In the genomic region with DNA sequence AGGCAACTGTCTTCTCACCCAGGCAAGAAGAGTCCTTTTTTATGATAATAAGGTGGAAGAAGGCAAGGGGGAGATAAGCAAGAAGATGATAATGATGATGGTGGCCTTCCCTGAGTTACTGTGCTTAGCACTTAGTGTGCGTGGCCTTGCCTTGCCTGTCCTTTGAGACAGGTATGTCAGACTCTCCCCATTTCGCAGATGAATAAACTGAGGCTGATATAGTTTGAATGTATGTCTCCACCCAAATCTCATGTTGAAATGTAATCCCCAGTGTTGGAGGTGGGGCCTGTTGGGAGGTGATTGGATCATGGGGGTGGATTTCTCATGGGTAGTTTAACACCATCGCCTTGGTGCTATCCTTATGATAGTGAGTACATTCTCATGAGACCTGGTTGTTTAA, we compare ENCODE assay signal across 26 cellular contexts. TPM values are rescaled to one million over a fixed set of nuclear protein-coding genes. Genes with fewer than 3 reads are reported as not detected.
A peak's percentile ranks its signal among the peaks of the same experiment; 100 is the strongest.
DNase-seq lines count a peak whose midpoint lies in the region; ATAC-seq, FAIRE-seq and TF ChIP-seq lines count a peak whose summit lies in the region.
"Had no signal": no experiment of that assay in that cellular context is flagged by ENCODE, and none has a peak within 500 bp of the region (broad histone marks: within the 10 kb centered on the region; RNA-seq: fewer than 3 reads in every experiment).

No MANE protein-coding gene starts in this region.

- no peak overlapping the region for H3K4me3 ChIP-seq in A549
- no peak overlapping the region for H3K4me3 ChIP-seq in trophoblast cell (ENCODE audit: low read depth, low read length)
- H3K4me3 ChIP-seq: BLaER1 treated with 17β-estradiol and CSF1 and Interleukin-3, amounts not matched to agents 10 nM and 100 nM; GM12878 had no signal

- no peak overlapping the region for H2AK5ac ChIP-seq in trophoblast cell (ENCODE audit: low read length)

- no peak overlapping the region for H3K4me3 Mint-ChIP-seq in Calu3 (ENCODE audit: low read depth, unreplicated experiment)
- H3K4me3 Mint-ChIP-seq: B cell; CD4-positive, alpha-beta T cell; CD8-positive, alpha-beta T cell had no signal

- ATAC-seq in A549: no peak
- ATAC-seq in GM21526 (IDR thresholded peaks at IDR 0.05; ENCODE audit: low FRiP score, unreplicated experiment): no peak
- ATAC-seq: CD8-positive, alpha-beta T cell; GM12878 had no signal

- peaks cover 38% of the 10 kb centered on the region for H3K4me1 Mint-ChIP-seq in Calu3 (ENCODE audit: low read depth, unreplicated experiment)

- H4K12ac ChIP-seq in trophoblast cell (ENCODE audit: low read depth, low read length): no peak overlapping the region

- no peak overlapping the region for H2BK12ac ChIP-seq in trophoblast cell (ENCODE audit: low read length)

- no peak overlapping the region for H3K4me2 ChIP-seq in A549
- H3K4me2 ChIP-seq in trophoblast cell (ENCODE audit: low read length): no peak overlapping the region
- H3K4me2 ChIP-seq: BLaER1 treated with 17β-estradiol and CSF1 and Interleukin-3, amounts not matched to agents 10 nM and 100 nM had no signal

- H3K4ac ChIP-seq in trophoblast cell (ENCODE audit: low read depth, low read length): no peak overlapping the region

- no peaks in the 10 kb centered on the region for H3K79me1 ChIP-seq in trophoblast cell (ENCODE audit: low read length)

- no TSS peak for BruUV-seq in Calu3 (replicated peaks; lab: Mats Ljungman, UMichigan)

- no peak overlapping the region for H4K8ac ChIP-seq in trophoblast cell (ENCODE audit: low read depth, low read length)

- no peak overlapping the region for H3K9ac ChIP-seq in trophoblast cell (ENCODE audit: low read length)
- H3K9ac ChIP-seq: BLaER1 treated with 17β-estradiol and CSF1 and Interleukin-3, amounts not matched to agents 10 nM and 100 nM had no signal

- FAIRE-seq in A549 (lab: Jason Lieb, UNC): no peak
- FAIRE-seq: A204.1, GM12878, GM12892, GM18507 had no signal

- H2BK5ac ChIP-seq in trophoblast cell (ENCODE audit: low read depth, low read length, poor library complexity): no peak overlapping the region

- H2AFZ ChIP-seq in trophoblast cell (ENCODE audit: insufficient read depth, low read length, poor library complexity): no peak overlapping the region

- H3K23ac ChIP-seq in trophoblast cell (ENCODE audit: low read length): peak overlapping the region; percentile 52

- TF ChIP-seq RAD21 in A549 (conservative IDR thresholded peaks at IDR 0.05 in 1 of 2, IDR thresholded peaks at IDR 0.05 in 1 of 2): no peak

- no peaks in the 10 kb centered on the region for H3K27me3 ChIP-seq in trophoblast cell (ENCODE audit: insufficient read depth, low read length)
- H3K27me3 ChIP-seq: BLaER1 treated with 17β-estradiol and CSF1 and Interleukin-3, amounts not matched to agents 10 nM and 100 nM had no signal

- DNase-seq in A549 (ENCODE audit: low read depth in 1 of 2, low spot score in 1 of 2): no peak
- DNase-seq in Calu3: no peak
- DNase-seq in trophoblast cell: no peak
- no peak for DNase-seq in NCI-H1436 treated with DMSO at 0.1 percent for 48 hours (lab: John Stamatoyannopoulos, UW)
- DNase-seq in NCI-H1048 (lab: John Stamatoyannopoulos, UW): no peak
- DNase-seq: 8988T; AML-193; Caco-2; CD4-positive, alpha-beta T cell; CD8-positive, alpha-beta T cell; DMS 273 treated with DMSO at 0.1 percent for 48 hours; DMS153; DMS53; DMS79; DND-41; EL; GDM1 had no signal

- H3K4me1 ChIP-seq in A549 (peaks cover 27% of the 10 kb centered on the region), trophoblast cell (ENCODE audit: control insufficient read depth in 1 of 2, insufficient read depth in 2 of 2, low read length in 2 of 2) (no peaks in the 10 kb centered on the region)

- peaks cover 0 to 3% of the 10 kb centered on the region in 2 experiments for H3K36me3 ChIP-seq in trophoblast cell (ENCODE audit: control insufficient read depth in 1 of 2, insufficient read depth in 2 of 2, low read length in 2 of 2)

- intact Hi-C loops in Calu3 (cut with micrococcal nuclease; ENCODE audit: unreplicated experiment): no loop called here

- no peaks in the 10 kb centered on the region for H3K79me2 ChIP-seq in trophoblast cell (ENCODE audit: control insufficient read depth, insufficient read depth, low read length, poor library complexity)

- POLR2A ChIA-PET in A549 (lab: Yijun Ruan, JAX): no interaction called here

- H3K36me3 Mint-ChIP-seq in Calu3 (ENCODE audit: insufficient read depth, unreplicated experiment): peaks cover 14% of the 10 kb centered on the region

- no peaks in the 10 kb centered on the region for H3K27me3 Mint-ChIP-seq in Calu3 (ENCODE audit: unreplicated experiment)
- H3K27me3 Mint-ChIP-seq: B cell; CD4-positive, alpha-beta T cell had no signal

- H3K27ac ChIP-seq in A549: no peak overlapping the region
- H3K27ac ChIP-seq in trophoblast cell (ENCODE audit: low read depth, low read length): no peak overlapping the region
- H3K27ac ChIP-seq: BLaER1 treated with 17β-estradiol and CSF1 and Interleukin-3, amounts not matched to agents 10 nM and 100 nM; C4-2B had no signal

- H2BK120ac ChIP-seq in trophoblast cell (ENCODE audit: insufficient read depth, low read length, poor library complexity): no peak overlapping the region

- H3K27ac Mint-ChIP-seq in Calu3 (ENCODE audit: unreplicated experiment): peak overlapping the region; percentile 48
- H3K27ac Mint-ChIP-seq: B cell; CD4-positive, alpha-beta T cell; CD8-positive, alpha-beta T cell had no signal

- H3K9me3 ChIP-seq in A549 (no peaks in the 10 kb centered on the region; the same call in 2 of the 3 replicates), trophoblast cell (ENCODE audit: insufficient read depth, low read depth, low read length) (peaks cover 7% of the 10 kb centered on the region)

- TF ChIP-seq EP300 in A549 (IDR thresholded peaks at IDR 0.05): no peak

- WGBS in A549 (ENCODE audit: missing lambda C conversion rate): 85% methylated on average over 3 of the region's 3 CpGs
- WGBS in trophoblast cell (ENCODE audit: extremely low coverage, insufficient coverage, insufficient read length): no CpG with 5 or more reads among the region's 3 CpGs

- H4K91ac ChIP-seq in trophoblast cell (ENCODE audit: low read depth, low read length): no peak overlapping the region

- CTCF ChIA-PET in A549 (lab: Yijun Ruan, JAX) (interaction anchor here (1.3 kb wide), 1 partner anchor 75 kb away, joined by 3 read pairs; no protein-coding TSS in a partner anchor), Calu3 (lab: Charles Lee) (no interaction called here)

- H3K18ac ChIP-seq in trophoblast cell (ENCODE audit: low read length): no peak overlapping the region

- H3K14ac ChIP-seq in trophoblast cell (ENCODE audit: low read length): no peak overlapping the region

- no peak for TF ChIP-seq CTCF in A549 (IDR thresholded peaks at IDR 0.05)
- TF ChIP-seq CTCF in Calu3 (IDR thresholded peaks at IDR 0.05; ENCODE audit: unreplicated experiment): no peak

- no peak for TF ChIP-seq POLR2A in A549 (IDR thresholded peaks at IDR 0.05; ENCODE audit: low read length)

- peaks cover 3% of the 10 kb centered on the region for H3K9me3 Mint-ChIP-seq in Calu3 (ENCODE audit: low read depth, unreplicated experiment)

TF ChIP-seq in A549, 52 proteins besides CTCF, POLR2A, EP300 and RAD21:
- TF ChIP-seq RCOR1 (IDR thresholded peaks at IDR 0.05; ENCODE audit: low read depth, low read length) (no peak), KDM1A (IDR thresholded peaks at IDR 0.05; ENCODE audit: low read depth) (0 out of 2 replicates have a peak, but pooled peaks have one; percentile 42), MAX (IDR thresholded peaks at IDR 0.05) (no peak)

RNA-seq across cellular contexts. Expression of gene OAS3, which starts 8.6 kb away (rescaled TPM):
- polyA plus RNA-seq in A549 (2011; rRNA removed) (36.7 and 38.9 TPM in 2 replicates), A549 (2017; fragmentation: RNase III; extraction: RNeasy Plus Mini Kit Qiagen cat#74134 plus additional on column Dnase treatment) (22.7 to 23.3 TPM (median 22.9 TPM) in 3 replicates)
- 31.8 and 38.7 TPM in 2 replicates for polyA plus RNA-seq in A549 (2012; cell fraction: cytosol; rRNA removed)
- polyA plus RNA-seq in A549 (2012; cell fraction: nucleus; rRNA removed): 46.2 and 52.9 TPM in 2 replicates
- 74.6 and 81.2 TPM in 2 replicates for polyA minus RNA-seq in A549 (2011; rRNA and poly(A)+ RNA removed)
- total RNA-seq in Calu3 (2022): 159 and 326 TPM in 2 replicates
- polyA plus RNA-seq in trophoblast cell (2013): 0.15 and 0.22 TPM in 2 replicates

RNA-seq across cellular contexts. Expression of gene OAS1, which starts 23.0 kb away (rescaled TPM):
- polyA plus RNA-seq in A549 (2011; rRNA removed) (52.8 and 72.8 TPM in 2 replicates), A549 (2017; fragmentation: RNase III; extraction: RNeasy Plus Mini Kit Qiagen cat#74134 plus additional on column Dnase treatment) (41.3 to 63.6 TPM (median 48.4 TPM) in 3 replicates)
- polyA plus RNA-seq in A549 (2012; cell fraction: cytosol; rRNA removed): 27.2 and 28.0 TPM in 2 replicates
- polyA plus RNA-seq in A549 (2012; cell fraction: nucleus; rRNA removed): 24.1 and 24.5 TPM in 2 replicates
- polyA minus RNA-seq in A549 (2011; rRNA and poly(A)+ RNA removed): 45.6 and 46.0 TPM in 2 replicates
- 170 and 429 TPM in 2 replicates for total RNA-seq in Calu3 (2022)
- polyA plus RNA-seq in trophoblast cell (2013): 0.29 and 0.37 TPM in 2 replicates
- total RNA-seq: G401 had no signal

RNA-seq across cellular contexts. Expression of gene OAS2, which starts 48.6 kb away (rescaled TPM):
- polyA plus RNA-seq in A549 (2011; rRNA removed) (0.19 and 0.36 TPM in 2 replicates), A549 (2017; fragmentation: RNase III; extraction: RNeasy Plus Mini Kit Qiagen cat#74134 plus additional on column Dnase treatment) (0.05 TPM in 1 of 3 replicates, not detected in the others)
- polyA plus RNA-seq in A549 (2012; cell fraction: cytosol; rRNA removed): 0.01 TPM in 2 replicates
- polyA plus RNA-seq in A549 (2012; cell fraction: nucleus; rRNA removed): 0.10 and 0.16 TPM in 2 replicates
- polyA minus RNA-seq in A549 (2011; rRNA and poly(A)+ RNA removed): 0.87 and 1.2 TPM in 2 replicates
- total RNA-seq in Calu3 (2022): 58.1 and 211 TPM in 2 replicates
- 0.01 and 0.04 TPM in 2 replicates for polyA plus RNA-seq in trophoblast cell (2013)
- total RNA-seq: G401 had no signal
